21 cellular contexts compared by ENCODE assay signal in genomic region chr13:64239372-64239771, GRCh38.
A peak's percentile ranks its signal among the peaks of the same experiment; 100 is the strongest.
DNase-seq lines count a peak whose midpoint lies in the region; ATAC-seq and TF ChIP-seq lines count a peak whose summit lies in the region.
"Had no signal": no experiment of that assay in that cellular context is flagged by ENCODE, and none has a peak within 500 bp of the region (broad histone marks: within the 10 kb centered on the region; RNA-seq: fewer than 3 reads in every experiment).

No MANE protein-coding gene starts in this region.

- H3K9ac ChIP-seq in fibroblast of lung (ENCODE audit: insufficient read depth, low read length) = no peak overlapping the region

- no peaks in the 10 kb centered on the region for H3K4me1 ChIP-seq in fibroblast of lung (ENCODE audit: control insufficient read depth, extremely low read depth, insufficient read depth, low read length)
- H3K4me1 ChIP-seq: left ventricle myocardium inferior, vagina had no signal

- H3K27ac ChIP-seq in RWPE1 (no peak overlapping the region), fibroblast of lung (ENCODE audit: insufficient read depth, low read length) (no peak overlapping the region)
- H3K27ac ChIP-seq: hepatocyte, left ventricle myocardium inferior, vagina had no signal

- intact Hi-C loops in left ventricle myocardium superior (cut with micrococcal nuclease) = no loop called here

- TF ChIP-seq CTCF in RWPE1 (conservative IDR thresholded peaks at IDR 0.05; ENCODE audit: low read depth) = no peak
- TF ChIP-seq CTCF in fibroblast of lung (conservative IDR thresholded peaks at IDR 0.05 in 1 of 2, IDR thresholded peaks at IDR 0.05 in 1 of 2; ENCODE audit: low read depth in 1 of 2, low read length in 2 of 2) = no peak

- DNase-seq in ELR (ENCODE audit: low read depth) = peak; percentile 88
- DNase-seq in RWPE1 (ENCODE audit: low spot score) = peak; percentile 3
- peak; percentile 49 to 82 for DNase-seq in fibroblast of lung (ENCODE audit: low read depth in 2 of 2)
- peak; percentile 38 for DNase-seq in renal cortical epithelial cell (ENCODE audit: low read depth)
- DNase-seq in NK-92 (lab: John Stamatoyannopoulos, UW; ENCODE audit: unreplicated experiment) = no peak
- DNase-seq in NK-92 treated with Interleukin-12 subunit alpha and Interleukin-12 subunit beta, amount 100 ng/mL, for 24 hours (lab: John Stamatoyannopoulos, UW) = no peak
- no peak for DNase-seq in left ventricle myocardium superior
- DNase-seq: activated CD4-positive, alpha-beta memory T cell treated with anti-CD3 and anti-CD28 coated beads, Interleukin-2, amount 10 ng/mL, durations not matched to agents 7 days and 5 days; brain microvascular endothelial cell; CD4-positive, alpha-beta T cell; GF-D8; Kasumi-1; left ventricle myocardium inferior; NCI-H524 treated with DMSO at 0.1 percent for 48 hours; nephron progenitor cell; SHP77; stimulated activated naive CD4-positive, alpha-beta T cell treated with Interleukin-2 at 50 U/mL for 16 hours had no signal

- H4K20me1 ChIP-seq in fibroblast of lung (ENCODE audit: control insufficient read depth, extremely low read depth, insufficient read depth, low read length) = no peaks in the 10 kb centered on the region

- no peak overlapping the region for H3K4me3 ChIP-seq in fibroblast of lung (replicated peaks in 1 of 4; ENCODE audit: control extremely low read depth in 1 of 4, insufficient read depth in 1 of 4, low read depth in 3 of 4, low read length in 4 of 4)
- H3K4me3 ChIP-seq: hepatocyte, left ventricle myocardium inferior, vagina had no signal

- H3K36me3 ChIP-seq in fibroblast of lung (ENCODE audit: control insufficient read depth, insufficient read depth, low read length) = no peaks in the 10 kb centered on the region
- H3K36me3 ChIP-seq: brain microvascular endothelial cell, left ventricle myocardium inferior, vagina had no signal

- POLR2A ChIA-PET in RWPE1 (lab: Yijun Ruan, JAX; ENCODE audit: low non-redundant PET) = no interaction called here

- CTCF ChIA-PET in RWPE1 (lab: Yijun Ruan, JAX) = no interaction called here

- no peaks in the 10 kb centered on the region for H3K79me2 ChIP-seq in fibroblast of lung (ENCODE audit: control insufficient read depth, insufficient read depth, low read length)
- H3K79me2 ChIP-seq: hepatocyte had no signal

- ATAC-seq in HG02840 (IDR thresholded peaks at IDR 0.05; ENCODE audit: low FRiP score, unreplicated experiment) = no peak
- no peak for ATAC-seq in left ventricle myocardium superior
- ATAC-seq: sciatic nerve had no signal

- H3K27me3 ChIP-seq in fibroblast of lung (ENCODE audit: control insufficient read depth, insufficient read depth, low read length) = no peaks in the 10 kb centered on the region
- H3K27me3 ChIP-seq: brain microvascular endothelial cell, hepatocyte, vagina had no signal

- no peak overlapping the region for H2AFZ ChIP-seq in fibroblast of lung (ENCODE audit: low read length)
- H2AFZ ChIP-seq: hepatocyte had no signal

- no peaks in the 10 kb centered on the region for H3K9me3 ChIP-seq in fibroblast of lung (ENCODE audit: control insufficient read depth, insufficient read depth, low read depth, low read length)
- H3K9me3 ChIP-seq: left ventricle myocardium inferior, vagina had no signal

- H3K4me2 ChIP-seq in fibroblast of lung (ENCODE audit: extremely low read depth, insufficient read depth, low read length) = no peak overlapping the region
- H3K4me2 ChIP-seq: hepatocyte had no signal

Comparison
In these comparisons a context has a peak if more than half of its experiments do, and no peak if none do; other contexts are left out.
1. DNase-seq: peak in ELR (single experiment), RWPE1 (single experiment), fibroblast of lung (2 of 2) and renal cortical epithelial cell (single experiment); none in NK-92 (single experiment), NK-92 treated with Interleukin-12 subunit alpha and Interleukin-12 subunit beta, amount 100 ng/mL, for 24 hours (single experiment) and left ventricle myocardium superior (single experiment).